Comparison of ENCODE assay signal across 10 cellular contexts in the genomic region with DNA sequence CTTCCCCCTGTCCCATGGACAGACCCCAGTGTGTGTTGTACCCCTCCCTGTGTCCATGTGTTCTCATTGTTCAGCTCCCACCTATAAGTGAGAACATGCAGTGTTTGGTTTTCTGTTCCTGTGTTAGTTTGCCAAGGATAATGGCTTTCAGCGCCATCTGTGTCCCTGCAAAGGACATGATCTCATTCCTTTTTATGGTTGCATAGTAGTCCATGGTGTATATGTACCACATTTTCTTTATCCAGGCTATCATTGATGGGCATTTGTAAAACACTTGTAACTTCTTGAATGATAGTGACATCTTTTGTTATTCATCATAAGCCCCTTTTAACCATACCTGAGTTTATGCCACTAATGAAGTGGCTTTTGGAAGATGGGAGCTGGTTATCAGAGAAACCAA. TPM values are rescaled to one million over a fixed set of nuclear protein-coding genes. Genes with fewer than 3 reads are reported as not detected.
"Had no signal": no experiment of that assay in that cellular context is flagged by ENCODE, and none has a peak within 500 bp of the region (broad histone marks: within the 10 kb centered on the region; RNA-seq: fewer than 3 reads in every experiment).

No MANE protein-coding gene starts in this region.

RNA-seq across cellular contexts. Expression of gene RAMP3, which starts 43.3 kb away (rescaled TPM):
- total RNA-seq: activated CD4-positive, alpha-beta memory T cell treated with anti-CD3 and anti-CD28 coated beads for 36 hours; activated CD4-positive, alpha-beta T cell treated with anti-CD3 and anti-CD28 coated beads for 36 hours; activated CD4-positive, alpha-beta T cell treated with anti-CD3 and anti-CD28 coated beads, Interleukin-2, amount 10 ng/mL, durations not matched to agents 24 days and 14 days; activated CD8-positive, alpha-beta memory T cell treated with anti-CD3 and anti-CD28 coated beads for 36 hours; activated CD8-positive, alpha-beta memory T cell treated with anti-CD3 and anti-CD28 coated beads, Interleukin-2, amount 10 ng/mL, durations not matched to agents 7 days and 5 days; activated CD8-positive, alpha-beta T cell treated with anti-CD3 and anti-CD28 coated beads, Interleukin-2, amount 10 ng/mL, durations not matched to agents 7 days and 5 days; activated naive CD8-positive, alpha-beta T cell treated with anti-CD3 and anti-CD28 coated beads, Interleukin-2, amount 10 ng/mL, durations not matched to agents 7 days and 5 days; activated T-helper 1 cell treated with anti-CD3 and anti-CD28 coated beads, Interleukin-12 subunit alpha, Interleukin-12 subunit beta, Interleukin-2, Interleukin-4 antibody, amounts not matched to agents 30 ng/mL and 10 ng/mL and 1 ng/mL, durations not matched to agents 14 hours and 24 hours and 36 hours; bronchial epithelial cell; foreskin keratinocyte had no signal
